Comparison of ENCODE assay signal across 8 cellular contexts in the genomic region with DNA sequence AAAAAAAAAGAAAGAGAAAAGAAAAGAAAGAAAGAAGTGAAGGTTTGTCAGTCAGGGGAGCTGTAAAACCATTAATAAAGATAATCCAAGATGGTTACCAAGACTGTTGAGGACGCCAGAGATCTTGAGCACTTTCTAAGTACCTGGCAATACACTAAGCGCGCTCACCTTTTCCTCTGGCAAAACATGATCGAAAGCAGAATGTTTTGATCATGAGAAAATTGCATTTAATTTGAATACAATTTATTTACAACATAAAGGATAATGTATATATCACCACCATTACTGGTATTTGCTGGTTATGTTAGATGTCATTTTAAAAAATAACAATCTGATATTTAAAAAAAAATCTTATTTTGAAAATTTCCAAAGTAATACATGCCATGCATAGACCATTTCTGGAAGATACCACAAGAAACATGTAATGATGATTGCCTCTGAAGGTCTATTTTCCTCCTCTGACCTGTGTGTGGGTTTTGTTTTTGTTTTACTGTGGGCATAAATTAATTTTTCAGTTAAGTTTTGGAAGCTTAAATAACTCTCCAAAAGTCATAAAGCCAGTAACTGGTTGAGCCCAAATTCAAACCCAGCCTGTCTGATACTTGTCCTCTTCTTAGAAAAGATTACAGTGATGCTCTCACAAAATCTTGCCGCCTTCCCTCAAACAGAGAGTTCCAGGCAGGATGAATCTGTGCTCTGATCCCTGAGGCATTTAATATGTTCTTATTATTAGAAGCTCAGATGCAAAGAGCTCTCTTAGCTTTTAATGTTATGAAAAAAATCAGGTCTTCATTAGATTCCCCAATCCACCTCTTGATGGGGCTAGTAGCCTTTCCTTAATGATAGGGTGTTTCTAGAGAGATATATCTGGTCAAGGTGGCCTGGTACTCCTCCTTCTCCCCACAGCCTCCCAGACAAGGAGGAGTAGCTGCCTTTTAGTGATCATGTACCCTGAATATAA. TPM values are rescaled to one million over a fixed set of nuclear protein-coding genes. Genes with fewer than 3 reads are reported as not detected.
A peak's percentile ranks its signal among the peaks of the same experiment; 100 is the strongest.
DNase-seq lines count a peak whose midpoint lies in the region; ATAC-seq and TF ChIP-seq lines count a peak whose summit lies in the region.

No MANE protein-coding gene starts in this region.

- no peaks in the 10 kb centered on the region for H3K4me1 ChIP-seq in esophagus (ENCODE audit: control insufficient read depth in 2 of 2, insufficient read depth in 2 of 2, low read length in 1 of 2)

- no peak overlapping the region; the same call in 1 of the 2 replicates for H3K4me3 ChIP-seq in H7 (ENCODE audit: insufficient read depth, low read depth, low read length)
- H3K4me3 ChIP-seq in SK-N-MC = peak overlapping the region; percentile 95
- H3K4me3 ChIP-seq in esophagus (ENCODE audit: low read depth in 1 of 2, low read length in 2 of 2) = peak overlapping the region; percentile 61 to 99
- peak overlapping the region; percentile 96 for H3K4me3 ChIP-seq in retinal pigment epithelial cell (ENCODE audit: low read length)

- peaks cover 8% of the 10 kb centered on the region for H3K36me3 ChIP-seq in H7 (replicated peaks; ENCODE audit: control insufficient read depth, insufficient read depth, low read length)
- H3K36me3 ChIP-seq in SK-N-MC (ENCODE audit: insufficient read depth, low read length) = peaks cover 36% of the 10 kb centered on the region
- peaks cover 11 to 15% of the 10 kb centered on the region in 2 donors for H3K36me3 ChIP-seq in esophagus (ENCODE audit: control insufficient read depth in 2 of 2, insufficient read depth in 2 of 2, low read length in 1 of 2)

- TF ChIP-seq CTCF in retinal pigment epithelial cell (conservative IDR thresholded peaks at IDR 0.05; ENCODE audit: low read depth, low read length) = peak; percentile 28

- ATAC-seq in GM18520 (IDR thresholded peaks at IDR 0.05; ENCODE audit: unreplicated experiment) (no peak), GM21528 (IDR thresholded peaks at IDR 0.05; ENCODE audit: low FRiP score, unreplicated experiment) (no peak)

- H3K27me3 ChIP-seq in H7 (ENCODE audit: control insufficient read depth, insufficient read depth, low read length) = peaks cover 6% of the 10 kb centered on the region
- no peaks in the 10 kb centered on the region for H3K27me3 ChIP-seq in esophagus (ENCODE audit: control insufficient read depth in 1 of 2, insufficient read depth in 2 of 2, low read length in 2 of 2)

- peak overlapping the region; percentile 91 for H3K9ac ChIP-seq in SK-N-MC (ENCODE audit: insufficient read length)

- H3K9me3 ChIP-seq in SK-N-MC (ENCODE audit: low read depth, low read length) = no peaks in the 10 kb centered on the region
- H3K9me3 ChIP-seq in esophagus (ENCODE audit: control insufficient read depth in 2 of 2, insufficient read depth in 1 of 2, low read depth in 1 of 2, low read length in 1 of 2) = no peaks in the 10 kb centered on the region

- DNase-seq in CD1c-positive myeloid dendritic cell (ENCODE audit: extremely low spot score) = peak; percentile 52
- peak; percentile 40 for DNase-seq in H7
- DNase-seq in SK-N-MC (ENCODE audit: low read depth, low spot score) = no peak
- no peak for DNase-seq in retinal pigment epithelial cell (ENCODE audit: low read depth)
- no peak for DNase-seq in DMS153 treated with DMSO at 0.1 percent for 48 hours (lab: John Stamatoyannopoulos, UW; ENCODE audit: unreplicated experiment)

- 31 to 41% methylated on average over 5 of the region's 5 CpGs for WGBS in esophagus, 2 donors

- no peak overlapping the region for H3K27ac ChIP-seq in SK-N-MC
- H3K27ac ChIP-seq in esophagus (ENCODE audit: low read depth in 2 of 2, low read length in 1 of 2) = peak overlapping the region; percentile 89 to 99

RNA-seq across cellular contexts. Expression of a gene that starts 2.0 kb away (rescaled TPM):
- total RNA-seq in H7 (2014; rRNA removed; shearing (Covaris generic)) = 194 and 254 TPM in 2 replicates
- 1,000 to 10,000 TPM in 1 of 2 donors, 100 to 1,000 TPM in 1; 499 to 1,202 TPM for polyA plus RNA-seq in esophagus

RNA-seq across cellular contexts. Expression of a gene that starts 2.2 kb away (rescaled TPM):
- 0.24 and 1.5 TPM in 2 replicates for total RNA-seq in H7 (2014; rRNA removed; shearing (Covaris generic))
- under 1 TPM; 0.33 to 0.84 TPM for polyA plus RNA-seq in esophagus

RNA-seq across cellular contexts. Expression of a gene that starts 23.0 kb away (rescaled TPM):
- total RNA-seq in H7 (2014; rRNA removed; shearing (Covaris generic)) = 5.4 and 6.2 TPM in 2 replicates
- polyA plus RNA-seq in esophagus = 10 to 100 TPM in 1 of 2 donors, 1 to 10 TPM in 1; 9.4 to 11.1 TPM

RNA-seq across cellular contexts. Expression of a gene that starts 49.8 kb away (rescaled TPM):
- 34.3 and 36.4 TPM in 2 replicates for total RNA-seq in H7 (2014; rRNA removed; shearing (Covaris generic))
- polyA plus RNA-seq in esophagus = 10 to 100 TPM; 23.5 to 29.4 TPM

Comparison
In these comparisons a context has a peak if more than half of its experiments do, and no peak if none do; other contexts are left out.
1. DNase-seq: peak in CD1c-positive myeloid dendritic cell (single experiment) and H7 (single experiment); none in SK-N-MC (single experiment), retinal pigment epithelial cell (single experiment) and DMS153 treated with DMSO at 0.1 percent for 48 hours (single experiment).